ENCODE assay signal across 13 cellular contexts in the genomic region with DNA sequence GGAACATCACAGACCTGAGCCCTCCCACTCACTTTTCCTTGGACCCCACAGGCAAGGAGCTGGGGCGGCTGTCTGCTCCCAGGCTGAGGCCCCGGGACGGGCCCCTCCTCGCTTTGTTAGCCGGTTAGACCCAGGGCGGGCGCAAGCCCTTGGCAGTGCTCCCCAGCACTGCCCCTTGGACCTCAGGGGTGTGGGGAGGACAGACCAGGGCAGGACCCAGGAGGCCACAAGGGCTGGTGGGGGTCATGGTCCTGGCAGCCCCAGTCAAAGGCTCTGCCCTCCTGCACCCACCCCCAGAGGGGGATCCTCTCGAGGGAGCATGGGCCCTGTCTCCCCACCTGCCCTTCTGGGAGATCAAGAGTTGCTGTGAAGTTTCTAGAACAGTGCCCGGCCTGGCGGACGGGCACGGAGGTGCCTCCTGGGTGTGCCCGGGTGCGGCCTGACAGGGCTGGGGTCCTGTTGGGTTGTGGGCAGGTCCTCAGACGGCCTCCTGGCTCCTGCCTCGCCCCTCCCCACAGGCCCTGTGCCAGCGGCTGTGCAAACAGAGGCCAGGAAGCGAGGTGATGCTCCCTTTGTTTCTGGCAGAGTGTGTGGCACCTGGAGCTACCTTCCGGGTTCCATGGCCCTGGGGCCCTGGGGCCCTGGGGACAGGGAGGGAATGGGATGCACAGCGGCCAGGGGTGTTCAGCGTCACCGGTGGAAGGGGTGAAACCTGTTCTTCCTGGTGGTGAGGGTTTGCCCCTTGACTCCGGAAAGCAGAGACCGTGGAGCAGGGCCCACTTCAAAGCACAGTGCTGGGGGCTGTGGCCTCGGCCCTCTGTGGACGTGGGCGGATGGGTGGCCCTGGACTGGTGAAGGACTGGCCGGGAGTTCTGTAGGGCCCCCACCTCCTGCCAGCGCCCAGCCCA. TPM values are rescaled to one million over a fixed set of nuclear protein-coding genes. Genes with fewer than 3 reads are reported as not detected.
DNase-seq lines count a peak whose midpoint lies in the region; ATAC-seq and TF ChIP-seq lines count a peak whose summit lies in the region.
"Had no signal": no experiment of that assay in that cellular context is flagged by ENCODE, and none has a peak within 500 bp of the region (broad histone marks: within the 10 kb centered on the region; RNA-seq: fewer than 3 reads in every experiment).

No MANE protein-coding gene starts in this region.

- no peak overlapping the region for H3K4me3 ChIP-seq in DND-41 (ENCODE audit: low read depth in 1 of 2, low read length in 2 of 2)
- H3K4me3 ChIP-seq in osteoblast (ENCODE audit: insufficient read depth, low read length) = no peak overlapping the region
- H3K4me3 ChIP-seq: heart left ventricle had no signal

- H3K4me3 Mint-ChIP-seq in activated CD4-positive, alpha-beta memory T cell treated with anti-CD3 and anti-CD28 coated beads for 36 hours = no peak overlapping the region

- H3K27ac ChIP-seq in DND-41 (ENCODE audit: low read length) (no peak overlapping the region), osteoblast (ENCODE audit: low read depth, low read length) (no peak overlapping the region)
- H3K27ac ChIP-seq: heart left ventricle had no signal

- no peaks in the 10 kb centered on the region for H3K36me3 Mint-ChIP-seq in activated CD4-positive, alpha-beta memory T cell treated with anti-CD3 and anti-CD28 coated beads for 36 hours

- no peaks in the 10 kb centered on the region for H3K27me3 ChIP-seq in DND-41 (ENCODE audit: insufficient read depth, low read length, poor library complexity)
- H3K27me3 ChIP-seq in osteoblast (ENCODE audit: insufficient read depth, low read length) = peaks cover 8% of the 10 kb centered on the region

- DNase-seq in DND-41 (peak; percentile 2), NCI-H1417 treated with DMSO at 0.1 percent for 48 hours (lab: John Stamatoyannopoulos, UW) (peak; percentile 18), osteoblast (ENCODE audit: insufficient read length, low spot score, missing footprints) (peak; percentile 79), T-helper 1 cell (no peak)
- peak; percentile 7 for DNase-seq in activated CD4-positive, alpha-beta memory T cell treated with anti-CD3 and anti-CD28 coated beads for 36 hours
- DNase-seq: activated CD4-positive, alpha-beta T cell treated with anti-CD3 and anti-CD28 coated beads, Interleukin-2, amount 50 U/mL, for 1 hour; DMS 273 treated with DMSO at 0.1 percent for 48 hours; NCI-H2107 had no signal

- no peak overlapping the region for H3K9ac ChIP-seq in DND-41 (ENCODE audit: low read depth, low read length)

- no peak overlapping the region for H3K27ac Mint-ChIP-seq in activated CD4-positive, alpha-beta memory T cell treated with anti-CD3 and anti-CD28 coated beads for 36 hours

- H3K4me1 Mint-ChIP-seq in activated CD4-positive, alpha-beta memory T cell treated with anti-CD3 and anti-CD28 coated beads for 36 hours (ENCODE audit: low read depth) = peaks cover 6% of the 10 kb centered on the region

- intact Hi-C loops in activated CD4-positive, alpha-beta memory T cell treated with anti-CD3 and anti-CD28 coated beads for 36 hours (cut with micrococcal nuclease) = no loop called here

- H4K20me1 ChIP-seq in DND-41 (ENCODE audit: insufficient read depth, low read length) = no peaks in the 10 kb centered on the region
- H4K20me1 ChIP-seq in osteoblast (ENCODE audit: insufficient read depth, low read length) = no peaks in the 10 kb centered on the region

- H3K4me1 ChIP-seq in DND-41 (ENCODE audit: insufficient read depth, low read length) = no peaks in the 10 kb centered on the region
- H3K4me1 ChIP-seq in osteoblast (ENCODE audit: insufficient read depth, low read length) = peaks cover 13% of the 10 kb centered on the region

- POLR2A ChIA-PET in activated CD4-positive, alpha-beta memory T cell treated with anti-CD3 and anti-CD28 coated beads for 36 hours (lab: Charles Lee) = interaction anchor here (0.8 kb wide), 1 partner anchor 71 kb away, joined by 3 read pairs; no protein-coding TSS in a partner anchor

- no peaks in the 10 kb centered on the region for H3K27me3 Mint-ChIP-seq in activated CD4-positive, alpha-beta memory T cell treated with anti-CD3 and anti-CD28 coated beads for 36 hours

- CTCF ChIA-PET in activated CD4-positive, alpha-beta memory T cell treated with anti-CD3 and anti-CD28 coated beads for 36 hours (lab: Charles Lee) = no interaction called here

- H3K9me3 Mint-ChIP-seq in activated CD4-positive, alpha-beta memory T cell treated with anti-CD3 and anti-CD28 coated beads for 36 hours = no peaks in the 10 kb centered on the region

- no peaks in the 10 kb centered on the region for H3K79me2 ChIP-seq in DND-41 (ENCODE audit: insufficient read depth, low read length)
- H3K79me2 ChIP-seq in osteoblast (ENCODE audit: insufficient read depth, low read length) = no peaks in the 10 kb centered on the region

- no peak overlapping the region for H3K4me2 ChIP-seq in DND-41 (ENCODE audit: insufficient read depth, low read length)
- H3K4me2 ChIP-seq in osteoblast (ENCODE audit: insufficient read depth, low read length) = no peak overlapping the region

- TF ChIP-seq CTCF in DND-41 (IDR thresholded peaks at IDR 0.05; ENCODE audit: borderline replicate concordance, extremely low read depth, low read length, poor library complexity, severe bottlenecking) = no peak
- TF ChIP-seq CTCF in osteoblast (IDR thresholded peaks at IDR 0.05; ENCODE audit: extremely low read depth, low read depth, low read length) = no peak

- H3K9me3 ChIP-seq in DND-41 (ENCODE audit: insufficient read depth, low read length, severe bottlenecking) (no peaks in the 10 kb centered on the region), osteoblast (ENCODE audit: low read depth, low read length) (no peaks in the 10 kb centered on the region)
- H3K9me3 ChIP-seq: heart left ventricle had no signal

- H3K36me3 ChIP-seq in DND-41 (ENCODE audit: insufficient read depth, low read length) = no peaks in the 10 kb centered on the region
- no peaks in the 10 kb centered on the region for H3K36me3 ChIP-seq in osteoblast (ENCODE audit: insufficient read depth, low read length)
- H3K36me3 ChIP-seq: heart left ventricle had no signal

- ATAC-seq in DND-41 (ENCODE audit: insufficient read depth, low read depth) = 0 out of 3 replicates have a peak, but pooled peaks have one; percentile 7
- no peak for ATAC-seq in GM21825 (IDR thresholded peaks at IDR 0.05; ENCODE audit: unreplicated experiment)
- no peak for ATAC-seq in HG03139 (IDR thresholded peaks at IDR 0.05; ENCODE audit: unreplicated experiment)
- ATAC-seq in GM19328 (IDR thresholded peaks at IDR 0.05; ENCODE audit: unreplicated experiment) = no peak
- ATAC-seq: heart left ventricle had no signal

- H2AFZ ChIP-seq in DND-41 (ENCODE audit: low read depth, low read length) (no peak overlapping the region), osteoblast (ENCODE audit: low read length) (no peak overlapping the region)

RNA-seq across cellular contexts. Expression of a gene that starts 2.9 kb away (rescaled TPM):
- total RNA-seq in activated CD4-positive, alpha-beta memory T cell treated with anti-CD3 and anti-CD28 coated beads for 36 hours = under 1 TPM; 0.65 to 0.93 TPM
- total RNA-seq in osteoblast = 0.29 and 0.36 TPM in 2 replicates
- total RNA-seq: HT1080 had no signal

RNA-seq across cellular contexts. Expression of a gene that starts 35.2 kb away (rescaled TPM):
- under 1 TPM; 0.31 to 0.36 TPM for total RNA-seq in activated CD4-positive, alpha-beta memory T cell treated with anti-CD3 and anti-CD28 coated beads for 36 hours
- total RNA-seq in osteoblast = not detected in 2 replicates
- total RNA-seq: HT1080 had no signal

RNA-seq across cellular contexts. Expression of a gene that starts 39.3 kb away (rescaled TPM):
- 10 to 100 TPM; 27.5 to 28.2 TPM for total RNA-seq in activated CD4-positive, alpha-beta memory T cell treated with anti-CD3 and anti-CD28 coated beads for 36 hours
- 14.1 and 15.6 TPM in 2 replicates for total RNA-seq in osteoblast

Comparison
In these comparisons a context has a peak if more than half of its experiments do, and no peak if none do; other contexts are left out.
1. DNase-seq: peak in DND-41 (single experiment), NCI-H1417 treated with DMSO at 0.1 percent for 48 hours (single experiment), activated CD4-positive, alpha-beta memory T cell treated with anti-CD3 and anti-CD28 coated beads for 36 hours (single experiment) and osteoblast (single experiment); none in T-helper 1 cell (0 of 5).